9 cellular contexts compared by ENCODE assay signal in genomic region chr4:145545538-145546224, GRCh38.
A peak's percentile ranks its signal among the peaks of the same experiment; 100 is the strongest.
DNase-seq lines count a peak whose midpoint lies in the region; ATAC-seq and TF ChIP-seq lines count a peak whose summit lies in the region.
"Had no signal": no experiment of that assay in that cellular context is flagged by ENCODE, and none has a peak within 500 bp of the region (broad histone marks: within the 10 kb centered on the region; RNA-seq: fewer than 3 reads in every experiment).

No MANE protein-coding gene starts in this region.

- ATAC-seq in HG03097 (IDR thresholded peaks at IDR 0.05; ENCODE audit: low FRiP score, unreplicated experiment) (no peak), GM19467 (IDR thresholded peaks at IDR 0.05; ENCODE audit: unreplicated experiment) (no peak)

- H3K9me3 ChIP-seq in NT2/D1 (ENCODE audit: insufficient read depth, low read length) (no peaks in the 10 kb centered on the region), fibroblast of lung (ENCODE audit: control insufficient read depth, insufficient read depth, low read depth, low read length) (no peaks in the 10 kb centered on the region)
- H3K9me3 ChIP-seq: vagina had no signal

- H3K36me3 ChIP-seq in NT2/D1 (ENCODE audit: insufficient read depth, insufficient read length, low read length): peaks cover 14% of the 10 kb centered on the region
- no peaks in the 10 kb centered on the region for H3K36me3 ChIP-seq in fibroblast of lung (ENCODE audit: control insufficient read depth, insufficient read depth, low read length)
- H3K36me3 ChIP-seq: vagina had no signal

- no peak overlapping the region for H3K4me2 ChIP-seq in fibroblast of lung (ENCODE audit: extremely low read depth, insufficient read depth, low read length)

- no peak overlapping the region for H3K4me3 ChIP-seq in NT2/D1 (ENCODE audit: insufficient read length, low read depth)
- H3K4me3 ChIP-seq in fibroblast of lung (replicated peaks in 1 of 4; ENCODE audit: control extremely low read depth in 1 of 4, insufficient read depth in 1 of 4, low read depth in 3 of 4, low read length in 4 of 4): no peak overlapping the region
- H3K4me3 ChIP-seq: vagina had no signal

- H3K79me2 ChIP-seq in fibroblast of lung (ENCODE audit: control insufficient read depth, insufficient read depth, low read length): no peaks in the 10 kb centered on the region

- no peak overlapping the region for H2AFZ ChIP-seq in fibroblast of lung (ENCODE audit: low read length)

- H3K9ac ChIP-seq in NT2/D1 (ENCODE audit: insufficient read length, low read depth) (no peak overlapping the region), fibroblast of lung (ENCODE audit: insufficient read depth, low read length) (no peak overlapping the region)

- DNase-seq in GM04503 (ENCODE audit: low read depth) (peak; percentile 38), NT2/D1 (ENCODE audit: low read depth, low spot score) (peak; percentile 3), fibroblast of lung (ENCODE audit: low read depth in 2 of 2) (peak; percentile 96), renal cortical epithelial cell (ENCODE audit: low read depth) (peak; percentile 98), midbrain (lab: John Stamatoyannopoulos, UW) (no peak)
- DNase-seq in activated CD4-positive, alpha-beta T cell treated with anti-CD3 and anti-CD28 coated beads for 4 hours: no peak

- no peaks in the 10 kb centered on the region for H3K27me3 ChIP-seq in NT2/D1 (ENCODE audit: insufficient read depth, insufficient read length)
- no peaks in the 10 kb centered on the region for H3K27me3 ChIP-seq in fibroblast of lung (ENCODE audit: control insufficient read depth, insufficient read depth, low read length)
- H3K27me3 ChIP-seq: vagina had no signal

- no peaks in the 10 kb centered on the region for H4K20me1 ChIP-seq in fibroblast of lung (ENCODE audit: control insufficient read depth, extremely low read depth, insufficient read depth, low read length)

- H3K27ac ChIP-seq in fibroblast of lung (ENCODE audit: insufficient read depth, low read length): no peak overlapping the region
- H3K27ac ChIP-seq: vagina had no signal

- TF ChIP-seq CTCF in fibroblast of lung (conservative IDR thresholded peaks at IDR 0.05 in 1 of 2, IDR thresholded peaks at IDR 0.05 in 1 of 2; ENCODE audit: low read depth in 1 of 2, low read length in 2 of 2): no peak

- H3K4me1 ChIP-seq in NT2/D1 (ENCODE audit: insufficient read depth, insufficient read length) (no peaks in the 10 kb centered on the region), fibroblast of lung (ENCODE audit: control insufficient read depth, extremely low read depth, insufficient read depth, low read length) (peaks cover 8% of the 10 kb centered on the region)

Comparison
In these comparisons a context has a peak if more than half of its experiments do, and no peak if none do; other contexts are left out.
1. DNase-seq: peak in GM04503 (single experiment), NT2/D1 (single experiment), fibroblast of lung (2 of 2) and renal cortical epithelial cell (single experiment); none in midbrain (single experiment) and activated CD4-positive, alpha-beta T cell treated with anti-CD3 and anti-CD28 coated beads for 4 hours (0 of 2).